ENCODE assay signal across 27 cellular contexts in genomic region chr18:44466997-44467396, GRCh38.
"Had no signal": no experiment of that assay in that cellular context is flagged by ENCODE, and none has a peak within 500 bp of the region (broad histone marks: within the 10 kb centered on the region; RNA-seq: fewer than 3 reads in every experiment).

No MANE protein-coding gene starts in this region.

- H3K36me3 Mint-ChIP-seq: mesothelial cell of epicardium; naive thymus-derived CD4-positive, alpha-beta T cell; stimulated activated effector memory CD8-positive, alpha-beta T cell treated with anti-CD3 and anti-CD28 coated beads, Interleukin-12 subunit alpha, Interleukin-12 subunit beta, amount 100 ng/mL, for 72 hours had no signal

- H3K27me3 ChIP-seq: left lung, pancreas, stomach, testis, tibial artery, upper lobe of right lung had no signal

- H3K36me3 ChIP-seq: left lung, lower lobe of right lung, pancreas, prostate gland, stomach, tibial artery, upper lobe of right lung had no signal

- H3K27ac Mint-ChIP-seq: mesothelial cell of epicardium; naive thymus-derived CD4-positive, alpha-beta T cell; natural killer cell treated with Interleukin-12 subunit alpha and Interleukin-12 subunit beta and Interleukin-15 and Interleukin-18, amount 100 ng/mL, for 72 hours; stimulated activated effector memory CD8-positive, alpha-beta T cell treated with anti-CD3 and anti-CD28 coated beads, Interleukin-12 subunit alpha, Interleukin-12 subunit beta, amount 100 ng/mL, for 72 hours had no signal

- H3K4me3 ChIP-seq: left lung, lower lobe of right lung, pancreas, prostate gland, skin epidermis, stomach, testis, tibial artery, upper lobe of right lung had no signal

- H3K4me3 Mint-ChIP-seq: mesothelial cell of epicardium; naive thymus-derived CD4-positive, alpha-beta T cell; natural killer cell treated with Interleukin-12 subunit alpha and Interleukin-12 subunit beta and Interleukin-15 and Interleukin-18, amount 100 ng/mL, for 72 hours; neural crest cell; stimulated activated effector memory CD8-positive, alpha-beta T cell treated with anti-CD3 and anti-CD28 coated beads, Interleukin-12 subunit alpha, Interleukin-12 subunit beta, amount 100 ng/mL, for 72 hours had no signal

- H3K4me1 Mint-ChIP-seq: naive thymus-derived CD4-positive, alpha-beta T cell; stimulated activated effector memory CD8-positive, alpha-beta T cell treated with anti-CD3 and anti-CD28 coated beads, Interleukin-12 subunit alpha, Interleukin-12 subunit beta, amount 100 ng/mL, for 72 hours had no signal

- ATAC-seq: left colon; left lung; lower lobe of right lung; naive thymus-derived CD4-positive, alpha-beta T cell; natural killer cell treated with Interleukin-12 subunit alpha and Interleukin-12 subunit beta and Interleukin-15 and Interleukin-18, amount 100 ng/mL, for 72 hours; pancreas; right cardiac atrium; sciatic nerve; stimulated activated effector memory CD8-positive, alpha-beta T cell treated with anti-CD3 and anti-CD28 coated beads, Interleukin-12 subunit alpha, Interleukin-12 subunit beta, amount 100 ng/mL, for 72 hours; stimulated activated naive CD8-positive, alpha-beta T cell treated with anti-CD3 and anti-CD28 coated beads, Interleukin-15, Interleukin-2, amounts not matched to agents 100 U/mL and 50 U/mL, for 24 hours; upper lobe of right lung had no signal

- H3K9me3 ChIP-seq: left lung, lower lobe of right lung, pancreas, prostate gland, stomach, testis, tibial artery, upper lobe of right lung had no signal

- H3K4me1 ChIP-seq: left lung, lower lobe of right lung, pancreas, testis, upper lobe of right lung had no signal

- DNase-seq: hippocampal formation; kidney; left colon; left lung; lower lobe of right lung; mesendoderm; naive thymus-derived CD4-positive, alpha-beta T cell; nucleus accumbens; pancreas; posterior cingulate gyrus; retina; right cardiac atrium; stimulated activated CD4-positive, alpha-beta T cell treated with anti-CD3 and anti-CD28 coated beads, Interleukin-12 subunit alpha, Interleukin-12 subunit beta, amount 100 ng/mL, for 4 hours; stimulated activated CD4-positive, alpha-beta T cell treated with anti-CD3 and anti-CD28 coated beads, Interleukin-4, amount 100 ng/mL, for 24 hours; stimulated activated naive CD8-positive, alpha-beta T cell treated with anti-CD3 and anti-CD28 coated beads, Interleukin-15, Interleukin-2, amounts not matched to agents 100 U/mL and 50 U/mL, for 24 hours; stomach; testis; tibial artery; trophoblast cell; upper lobe of right lung had no signal

- H3K27ac ChIP-seq: left lung, lower lobe of right lung, pancreas, prostate gland, skin epidermis, stomach, testis, tibial artery, upper lobe of right lung had no signal
